Comparison of ENCODE assay signal across 9 cellular contexts in the genomic region with DNA sequence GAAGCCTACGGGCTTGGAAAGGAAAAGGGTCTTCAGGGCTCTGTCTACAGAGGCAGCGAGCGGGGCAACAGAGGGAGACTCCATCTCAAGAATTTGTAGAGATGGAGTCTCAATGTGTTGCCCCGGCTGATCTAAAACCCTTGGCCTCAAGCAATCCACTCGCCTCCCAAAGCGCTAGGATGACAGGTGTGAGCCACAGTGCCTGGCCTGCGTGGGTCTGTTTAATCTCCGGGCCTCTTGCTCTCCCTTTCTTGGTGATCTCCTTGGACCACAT. TPM values are rescaled to one million over a fixed set of nuclear protein-coding genes. Genes with fewer than 3 reads are reported as not detected.
DNase-seq lines count a peak whose midpoint lies in the region; ATAC-seq and TF ChIP-seq lines count a peak whose summit lies in the region.
"Had no signal": no experiment of that assay in that cellular context is flagged by ENCODE, and none has a peak within 500 bp of the region (broad histone marks: within the 10 kb centered on the region; RNA-seq: fewer than 3 reads in every experiment).

No MANE protein-coding gene starts in this region.

- H3K4me3 Mint-ChIP-seq in T-helper 1 cell treated with Interleukin-12 subunit alpha and Interleukin-12 subunit beta and Interleukin-4 antibody, amounts not matched to agents 30 μg/mL and 1 μg/mL, for 36 hours: peak overlapping the region; percentile 19
- no peak overlapping the region for H3K4me3 Mint-ChIP-seq in WTC11
- H3K4me3 Mint-ChIP-seq in stimulated activated naive CD8-positive, alpha-beta T cell treated with anti-CD3 and anti-CD28 coated beads, Interleukin-15, amount 100 ng/mL, for 72 hours: peak overlapping the region; percentile 46 to 49

- H3K27ac Mint-ChIP-seq in T-helper 1 cell treated with Interleukin-12 subunit alpha and Interleukin-12 subunit beta and Interleukin-4 antibody, amounts not matched to agents 30 μg/mL and 1 μg/mL, for 36 hours: peak overlapping the region; percentile 39
- H3K27ac Mint-ChIP-seq in WTC11: peak overlapping the region; percentile 97
- peak overlapping the region; percentile 64 to 90 for H3K27ac Mint-ChIP-seq in stimulated activated naive CD8-positive, alpha-beta T cell treated with anti-CD3 and anti-CD28 coated beads, Interleukin-15, amount 100 ng/mL, for 72 hours

- peaks cover 51% of the 10 kb centered on the region for H3K4me1 Mint-ChIP-seq in T-helper 1 cell treated with Interleukin-12 subunit alpha and Interleukin-12 subunit beta and Interleukin-4 antibody, amounts not matched to agents 30 μg/mL and 1 μg/mL, for 36 hours (ENCODE audit: low read depth)
- peaks cover 40% of the 10 kb centered on the region for H3K4me1 Mint-ChIP-seq in WTC11
- peaks cover 77% of the 10 kb centered on the region for H3K4me1 Mint-ChIP-seq in stimulated activated naive CD8-positive, alpha-beta T cell treated with anti-CD3 and anti-CD28 coated beads, Interleukin-15, amount 100 ng/mL, for 72 hours

- peaks cover 9% of the 10 kb centered on the region for H3K4me1 ChIP-seq in iPS-15b (ENCODE audit: control insufficient read depth, insufficient read depth, low read length)

- H3K27me3 ChIP-seq in iPS-15b (ENCODE audit: control insufficient read depth, insufficient read depth, low read length): no peaks in the 10 kb centered on the region

- H3K27me3 Mint-ChIP-seq in T-helper 1 cell treated with Interleukin-12 subunit alpha and Interleukin-12 subunit beta and Interleukin-4 antibody, amounts not matched to agents 30 μg/mL and 1 μg/mL, for 36 hours (ENCODE audit: low read depth): no peaks in the 10 kb centered on the region
- no peaks in the 10 kb centered on the region; the same call in 1 of the 2 replicates for H3K27me3 Mint-ChIP-seq in WTC11 (ENCODE audit: low read depth)
- H3K27me3 Mint-ChIP-seq in stimulated activated naive CD8-positive, alpha-beta T cell treated with anti-CD3 and anti-CD28 coated beads, Interleukin-15, amount 100 ng/mL, for 72 hours: no peaks in the 10 kb centered on the region

- H3K36me3 Mint-ChIP-seq in T-helper 1 cell treated with Interleukin-12 subunit alpha and Interleukin-12 subunit beta and Interleukin-4 antibody, amounts not matched to agents 30 μg/mL and 1 μg/mL, for 36 hours (ENCODE audit: low read depth): peaks cover 52% of the 10 kb centered on the region
- H3K36me3 Mint-ChIP-seq in WTC11: peaks cover 52% of the 10 kb centered on the region

- TF ChIP-seq CTCF in WTC11 (IDR thresholded peaks at IDR 0.05): no peak

- no peak overlapping the region for H3K4me3 ChIP-seq in iPS-15b (ENCODE audit: low read depth, low read length)

- peak overlapping the region; percentile 9 for H3K9ac ChIP-seq in iPS-15b (ENCODE audit: low read depth, low read length)

- CTCF ChIA-PET in WTC11 (lab: Charles Lee): interaction anchor here (0.8 to 2.6 kb wide), 4 partner anchors 19 to 57 kb away, joined by 4 to 14 read pairs (median 4); a partner anchor contains a TSS

- H3K9me3 ChIP-seq in iPS-15b (ENCODE audit: control insufficient read depth, insufficient read depth, low read length): no peaks in the 10 kb centered on the region

- H3K9me3 Mint-ChIP-seq in T-helper 1 cell treated with Interleukin-12 subunit alpha and Interleukin-12 subunit beta and Interleukin-4 antibody, amounts not matched to agents 30 μg/mL and 1 μg/mL, for 36 hours: no peaks in the 10 kb centered on the region
- no peaks in the 10 kb centered on the region for H3K9me3 Mint-ChIP-seq in WTC11
- H3K9me3 Mint-ChIP-seq in stimulated activated naive CD8-positive, alpha-beta T cell treated with anti-CD3 and anti-CD28 coated beads, Interleukin-15, amount 100 ng/mL, for 72 hours: no peaks in the 10 kb centered on the region

- POLR2A ChIA-PET in WTC11 (lab: Charles Lee): interaction anchor here (1.5 to 3.9 kb wide), 4 partner anchors 9 to 57 kb away, joined by 4 to 21 read pairs (median 7); a partner anchor contains a TSS

- ATAC-seq in WTC11 (peak; percentile 18; the same call in 1 of the 2 replicates), HG03521 (IDR thresholded peaks at IDR 0.05; ENCODE audit: unreplicated experiment) (no peak), GM19023 (IDR thresholded peaks at IDR 0.05; ENCODE audit: unreplicated experiment) (no peak)
- no peak for ATAC-seq in stimulated activated naive CD8-positive, alpha-beta T cell treated with anti-CD3 and anti-CD28 coated beads, Interleukin-15, amount 100 ng/mL, for 72 hours

- H3K36me3 ChIP-seq in iPS-15b (ENCODE audit: control insufficient read depth, insufficient read depth, low read length): peaks cover 47% of the 10 kb centered on the region

- DNase-seq in T-helper 1 cell (no peak), WTC11 (ENCODE audit: low spot score) (no peak), GM03348 (ENCODE audit: low spot score) (no peak)
- no peak for DNase-seq in stimulated activated naive CD8-positive, alpha-beta T cell treated with anti-CD3 and anti-CD28 coated beads, Interleukin-15, amount 100 ng/mL, for 72 hours

TF ChIP-seq in WTC11, 78 proteins besides CTCF, POLR2A, EP300 and RAD21:
- TF ChIP-seq SMAD3 (CRISPR knock-in tag; IDR thresholded peaks at IDR 0.05; ENCODE audit: borderline replicate concordance): 0 out of 2 replicates have a peak, but pooled peaks have one; percentile 2
- TF ChIP-seq NFE2L1 (CRISPR knock-in tag; IDR thresholded peaks at IDR 0.05): no peak
- peak; percentile 53; the same call in 1 of the 2 replicates for TF ChIP-seq ZNF219 (CRISPR knock-in tag; IDR thresholded peaks at IDR 0.05; ENCODE audit: borderline replicate concordance)
- no peak for TF ChIP-seq TCF7 (CRISPR knock-in tag; IDR thresholded peaks at IDR 0.05; ENCODE audit: low read depth)
- TF ChIP-seq, protein P1, sequence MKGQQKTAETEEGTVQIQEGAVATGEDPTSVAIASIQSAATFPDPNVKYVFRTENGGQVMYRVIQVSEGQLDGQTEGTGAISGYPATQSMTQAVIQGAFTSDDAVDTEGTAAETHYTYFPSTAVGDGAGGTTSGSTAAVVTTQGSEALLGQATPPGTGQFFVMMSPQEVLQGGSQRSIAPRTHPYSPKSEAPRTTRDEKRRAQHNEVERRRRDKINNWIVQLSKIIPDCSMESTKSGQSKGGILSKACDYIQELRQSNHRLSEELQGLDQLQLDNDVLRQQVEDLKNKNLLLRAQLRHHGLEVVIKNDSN (CRISPR knock-in tag; IDR thresholded peaks at IDR 0.05): 0 out of 2 replicates have a peak, but pooled peaks have one; percentile 38
- no peak for TF ChIP-seq SOX15 (CRISPR knock-in tag; IDR thresholded peaks at IDR 0.05)
- TF ChIP-seq, protein P2, sequence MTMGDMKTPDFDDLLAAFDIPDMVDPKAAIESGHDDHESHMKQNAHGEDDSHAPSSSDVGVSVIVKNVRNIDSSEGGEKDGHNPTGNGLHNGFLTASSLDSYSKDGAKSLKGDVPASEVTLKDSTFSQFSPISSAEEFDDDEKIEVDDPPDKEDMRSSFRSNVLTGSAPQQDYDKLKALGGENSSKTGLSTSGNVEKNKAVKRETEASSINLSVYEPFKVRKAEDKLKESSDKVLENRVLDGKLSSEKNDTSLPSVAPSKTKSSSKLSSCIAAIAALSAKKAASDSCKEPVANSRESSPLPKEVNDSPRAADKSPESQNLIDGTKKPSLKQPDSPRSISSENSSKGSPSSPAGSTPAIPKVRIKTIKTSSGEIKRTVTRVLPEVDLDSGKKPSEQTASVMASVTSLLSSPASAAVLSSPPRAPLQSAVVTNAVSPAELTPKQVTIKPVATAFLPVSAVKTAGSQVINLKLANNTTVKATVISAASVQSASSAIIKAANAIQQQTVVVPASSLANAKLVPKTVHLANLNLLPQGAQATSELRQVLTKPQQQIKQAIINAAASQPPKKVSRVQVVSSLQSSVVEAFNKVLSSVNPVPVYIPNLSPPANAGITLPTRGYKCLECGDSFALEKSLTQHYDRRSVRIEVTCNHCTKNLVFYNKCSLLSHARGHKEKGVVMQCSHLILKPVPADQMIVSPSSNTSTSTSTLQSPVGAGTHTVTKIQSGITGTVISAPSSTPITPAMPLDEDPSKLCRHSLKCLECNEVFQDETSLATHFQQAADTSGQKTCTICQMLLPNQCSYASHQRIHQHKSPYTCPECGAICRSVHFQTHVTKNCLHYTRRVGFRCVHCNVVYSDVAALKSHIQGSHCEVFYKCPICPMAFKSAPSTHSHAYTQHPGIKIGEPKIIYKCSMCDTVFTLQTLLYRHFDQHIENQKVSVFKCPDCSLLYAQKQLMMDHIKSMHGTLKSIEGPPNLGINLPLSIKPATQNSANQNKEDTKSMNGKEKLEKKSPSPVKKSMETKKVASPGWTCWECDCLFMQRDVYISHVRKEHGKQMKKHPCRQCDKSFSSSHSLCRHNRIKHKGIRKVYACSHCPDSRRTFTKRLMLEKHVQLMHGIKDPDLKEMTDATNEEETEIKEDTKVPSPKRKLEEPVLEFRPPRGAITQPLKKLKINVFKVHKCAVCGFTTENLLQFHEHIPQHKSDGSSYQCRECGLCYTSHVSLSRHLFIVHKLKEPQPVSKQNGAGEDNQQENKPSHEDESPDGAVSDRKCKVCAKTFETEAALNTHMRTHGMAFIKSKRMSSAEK (CRISPR knock-in tag; IDR thresholded peaks at IDR 0.05; ENCODE audit: borderline replicate concordance): 0 out of 2 replicates have a peak, but pooled peaks have one; percentile 1
- peak; percentile 57 for TF ChIP-seq ZNF121 (CRISPR knock-in tag; IDR thresholded peaks at IDR 0.05)
- no peak for TF ChIP-seq JAZF1 (CRISPR knock-in tag; IDR thresholded peaks at IDR 0.05)
- TF ChIP-seq ZNF423 (CRISPR knock-in tag; IDR thresholded peaks at IDR 0.05): no peak

RNA-seq across cellular contexts. Expression of a gene that starts 8.1 kb away (rescaled TPM):
- total RNA-seq in WTC11 (2021): 1,828 to 2,106 TPM (median 2,018 TPM) in 3 replicates

RNA-seq across cellular contexts. Expression of a gene that starts 14.1 kb away (rescaled TPM):
- not detected in 3 replicates for total RNA-seq in WTC11 (2021)
- total RNA-seq: H7 had no signal

RNA-seq across cellular contexts. Expression of a gene that starts 17.6 kb away (rescaled TPM):
- 32.0 to 34.3 TPM (median 32.5 TPM) in 3 replicates for total RNA-seq in WTC11 (2021)

RNA-seq across cellular contexts. Expression of a gene that starts 19.3 kb away (rescaled TPM):
- total RNA-seq in WTC11 (2021): 109 to 126 TPM (median 113 TPM) in 3 replicates

RNA-seq across cellular contexts. Expression of a gene that starts 33.9 kb away (rescaled TPM):
- not detected in 3 replicates for total RNA-seq in WTC11 (2021)
- total RNA-seq: H7 had no signal

Comparison
In these comparisons a context has a peak if more than half of its experiments do, and no peak if none do; other contexts are left out.
1. H3K27ac Mint-ChIP-seq: peak in every context shown above with its lines; median percentile 97 in WTC11; 77 in stimulated activated naive CD8-positive, alpha-beta T cell treated with anti-CD3 and anti-CD28 coated beads, Interleukin-15, amount 100 ng/mL, for 72 hours; 39 in T-helper 1 cell treated with Interleukin-12 subunit alpha and Interleukin-12 subunit beta and Interleukin-4 antibody, amounts not matched to agents 30 μg/mL and 1 μg/mL, for 36 hours.